ENCODE assay signal across 9 cellular contexts in genomic region chr10:4067552-4068254, GRCh38.
DNase-seq lines count a peak whose midpoint lies in the region; ATAC-seq and TF ChIP-seq lines count a peak whose summit lies in the region.
"Had no signal": no experiment of that assay in that cellular context is flagged by ENCODE, and none has a peak within 500 bp of the region (broad histone marks: within the 10 kb centered on the region; RNA-seq: fewer than 3 reads in every experiment).

No MANE protein-coding gene starts in this region.

- no peak overlapping the region for H3K4me3 ChIP-seq in NB4 (ENCODE audit: low read depth, low read length)
- H3K4me3 ChIP-seq in hepatocyte = no peak overlapping the region
- no peak overlapping the region for H3K4me3 ChIP-seq in esophagus squamous epithelium

- H3K4me1 ChIP-seq in hepatocyte (ENCODE audit: insufficient read depth) (peaks cover 19% of the 10 kb centered on the region), esophagus squamous epithelium (peaks cover 6 to 25% (median 8%) of the 10 kb centered on the region in 3 donors)

- H3K4me2 ChIP-seq in hepatocyte = no peak overlapping the region

- TF ChIP-seq POLR2A in NB4 (IDR thresholded peaks at IDR 0.05; ENCODE audit: extremely low read depth, insufficient read length) (no peak), esophagus squamous epithelium (IDR thresholded peaks at IDR 0.05) (no peak)

- ATAC-seq in GM21526 (IDR thresholded peaks at IDR 0.05; ENCODE audit: low FRiP score, unreplicated experiment) = peak; percentile 55

- intact Hi-C loops in esophagus squamous epithelium (cut with DNase I) = no loop called here
- intact Hi-C loops in posterior vena cava (cut with DNase I) = no loop called here

- no peaks in the 10 kb centered on the region for H3K9me2 ChIP-seq in hepatocyte (replicated peaks; ENCODE audit: insufficient read depth)

- DNase-seq in Daoy (ENCODE audit: low read depth) (peak; percentile 10), NB4 (ENCODE audit: low read depth) (peak; percentile 54), hepatocyte (ENCODE audit: low spot score) (no peak), pons (ENCODE audit: low spot score) (no peak), esophagus squamous epithelium (lab: John Stamatoyannopoulos, UW) (no peak), kidney glomerular epithelial cell (lab: John Stamatoyannopoulos, UW) (no peak), posterior vena cava (ENCODE audit: low spot score) (no peak)
- DNase-seq: NCI-H187 had no signal

- H3K9me3 ChIP-seq in hepatocyte (ENCODE audit: low read depth) (no peaks in the 10 kb centered on the region), esophagus squamous epithelium (no peaks in the 10 kb centered on the region)

- H3K36me3 ChIP-seq in hepatocyte (replicated peaks; ENCODE audit: insufficient read depth, low read depth) = no peaks in the 10 kb centered on the region
- H3K36me3 ChIP-seq in esophagus squamous epithelium = no peaks in the 10 kb centered on the region

- H2AFZ ChIP-seq in hepatocyte = no peak overlapping the region

- H3K79me2 ChIP-seq in hepatocyte = no peaks in the 10 kb centered on the region

- TF ChIP-seq CTCF in NB4 (IDR thresholded peaks at IDR 0.05; ENCODE audit: low read depth, low read length) (no peak), hepatocyte (IDR thresholded peaks at IDR 0.05; ENCODE audit: poor library complexity) (no peak), esophagus squamous epithelium (IDR thresholded peaks at IDR 0.05) (no peak)

- H4K20me1 ChIP-seq in hepatocyte (ENCODE audit: insufficient read depth, poor library complexity, severe bottlenecking) = no peaks in the 10 kb centered on the region

- WGBS in hepatocyte (ENCODE audit: low lambda C conversion rate, missing lambda C conversion rate) = 73% methylated on average over 8 of the region's 8 CpGs
- WGBS in esophagus squamous epithelium, 2 donors = 59 to 65% methylated on average over 8 of the region's 8 CpGs

- H3K27me3 ChIP-seq in hepatocyte = no peaks in the 10 kb centered on the region
- H3K27me3 ChIP-seq in esophagus squamous epithelium = no peaks in the 10 kb centered on the region

- H3K27ac ChIP-seq in hepatocyte (peak overlapping the region; percentile 79), esophagus squamous epithelium (peak overlapping the region in 1 of 4 donors; percentile 11)

Comparison
In these comparisons a context has a peak if more than half of its experiments do, and no peak if none do; other contexts are left out.
1. DNase-seq: peak in Daoy (single experiment) and NB4 (single experiment); none in hepatocyte (single experiment), pons (single experiment), esophagus squamous epithelium (single experiment), kidney glomerular epithelial cell (single experiment) and posterior vena cava (single experiment).